Comparison of ENCODE assay signal across 1 cellular context in the genomic region with DNA sequence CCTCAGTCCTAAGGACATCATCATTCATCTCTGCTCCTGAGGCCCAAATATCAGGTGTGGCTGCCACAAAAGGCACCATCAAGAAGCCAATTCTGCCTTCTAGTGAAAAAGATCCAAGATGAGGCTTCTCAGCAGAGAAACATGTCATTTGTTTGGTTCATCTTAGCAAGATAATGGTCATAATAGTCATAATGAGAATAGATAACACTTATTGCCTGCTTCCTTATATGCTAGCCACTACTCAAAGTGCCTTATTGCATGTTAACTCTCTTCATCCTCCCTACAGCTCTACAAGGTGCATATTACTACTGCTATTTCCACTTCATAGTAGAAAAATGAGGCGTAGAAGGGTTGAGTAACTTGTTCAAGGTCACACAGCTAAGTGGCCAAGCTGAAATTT.
TF ChIP-seq lines count a peak whose summit lies in the region.

No MANE protein-coding gene starts in this region.

TF ChIP-seq in H1, 55 proteins besides CTCF, POLR2A, EP300 and RAD21:
- TF ChIP-seq NANOG (IDR thresholded peaks at IDR 0.05; ENCODE audit: insufficient read depth, low read depth, low read length, poor library complexity, severe bottlenecking), result no peak
- TF ChIP-seq EZH2 (IDR thresholded peaks at IDR 0.05; ENCODE audit: low read depth, low read length, severe bottlenecking), result no peak
- TF ChIP-seq USF2 (IDR thresholded peaks at IDR 0.05; ENCODE audit: low read length), result no peak
- no peak for TF ChIP-seq SIX5 (IDR thresholded peaks at IDR 0.05; ENCODE audit: low read depth, low read length)
- TF ChIP-seq JUND (IDR thresholded peaks at IDR 0.05; ENCODE audit: low read length), result no peak
- TF ChIP-seq, protein P1, sequence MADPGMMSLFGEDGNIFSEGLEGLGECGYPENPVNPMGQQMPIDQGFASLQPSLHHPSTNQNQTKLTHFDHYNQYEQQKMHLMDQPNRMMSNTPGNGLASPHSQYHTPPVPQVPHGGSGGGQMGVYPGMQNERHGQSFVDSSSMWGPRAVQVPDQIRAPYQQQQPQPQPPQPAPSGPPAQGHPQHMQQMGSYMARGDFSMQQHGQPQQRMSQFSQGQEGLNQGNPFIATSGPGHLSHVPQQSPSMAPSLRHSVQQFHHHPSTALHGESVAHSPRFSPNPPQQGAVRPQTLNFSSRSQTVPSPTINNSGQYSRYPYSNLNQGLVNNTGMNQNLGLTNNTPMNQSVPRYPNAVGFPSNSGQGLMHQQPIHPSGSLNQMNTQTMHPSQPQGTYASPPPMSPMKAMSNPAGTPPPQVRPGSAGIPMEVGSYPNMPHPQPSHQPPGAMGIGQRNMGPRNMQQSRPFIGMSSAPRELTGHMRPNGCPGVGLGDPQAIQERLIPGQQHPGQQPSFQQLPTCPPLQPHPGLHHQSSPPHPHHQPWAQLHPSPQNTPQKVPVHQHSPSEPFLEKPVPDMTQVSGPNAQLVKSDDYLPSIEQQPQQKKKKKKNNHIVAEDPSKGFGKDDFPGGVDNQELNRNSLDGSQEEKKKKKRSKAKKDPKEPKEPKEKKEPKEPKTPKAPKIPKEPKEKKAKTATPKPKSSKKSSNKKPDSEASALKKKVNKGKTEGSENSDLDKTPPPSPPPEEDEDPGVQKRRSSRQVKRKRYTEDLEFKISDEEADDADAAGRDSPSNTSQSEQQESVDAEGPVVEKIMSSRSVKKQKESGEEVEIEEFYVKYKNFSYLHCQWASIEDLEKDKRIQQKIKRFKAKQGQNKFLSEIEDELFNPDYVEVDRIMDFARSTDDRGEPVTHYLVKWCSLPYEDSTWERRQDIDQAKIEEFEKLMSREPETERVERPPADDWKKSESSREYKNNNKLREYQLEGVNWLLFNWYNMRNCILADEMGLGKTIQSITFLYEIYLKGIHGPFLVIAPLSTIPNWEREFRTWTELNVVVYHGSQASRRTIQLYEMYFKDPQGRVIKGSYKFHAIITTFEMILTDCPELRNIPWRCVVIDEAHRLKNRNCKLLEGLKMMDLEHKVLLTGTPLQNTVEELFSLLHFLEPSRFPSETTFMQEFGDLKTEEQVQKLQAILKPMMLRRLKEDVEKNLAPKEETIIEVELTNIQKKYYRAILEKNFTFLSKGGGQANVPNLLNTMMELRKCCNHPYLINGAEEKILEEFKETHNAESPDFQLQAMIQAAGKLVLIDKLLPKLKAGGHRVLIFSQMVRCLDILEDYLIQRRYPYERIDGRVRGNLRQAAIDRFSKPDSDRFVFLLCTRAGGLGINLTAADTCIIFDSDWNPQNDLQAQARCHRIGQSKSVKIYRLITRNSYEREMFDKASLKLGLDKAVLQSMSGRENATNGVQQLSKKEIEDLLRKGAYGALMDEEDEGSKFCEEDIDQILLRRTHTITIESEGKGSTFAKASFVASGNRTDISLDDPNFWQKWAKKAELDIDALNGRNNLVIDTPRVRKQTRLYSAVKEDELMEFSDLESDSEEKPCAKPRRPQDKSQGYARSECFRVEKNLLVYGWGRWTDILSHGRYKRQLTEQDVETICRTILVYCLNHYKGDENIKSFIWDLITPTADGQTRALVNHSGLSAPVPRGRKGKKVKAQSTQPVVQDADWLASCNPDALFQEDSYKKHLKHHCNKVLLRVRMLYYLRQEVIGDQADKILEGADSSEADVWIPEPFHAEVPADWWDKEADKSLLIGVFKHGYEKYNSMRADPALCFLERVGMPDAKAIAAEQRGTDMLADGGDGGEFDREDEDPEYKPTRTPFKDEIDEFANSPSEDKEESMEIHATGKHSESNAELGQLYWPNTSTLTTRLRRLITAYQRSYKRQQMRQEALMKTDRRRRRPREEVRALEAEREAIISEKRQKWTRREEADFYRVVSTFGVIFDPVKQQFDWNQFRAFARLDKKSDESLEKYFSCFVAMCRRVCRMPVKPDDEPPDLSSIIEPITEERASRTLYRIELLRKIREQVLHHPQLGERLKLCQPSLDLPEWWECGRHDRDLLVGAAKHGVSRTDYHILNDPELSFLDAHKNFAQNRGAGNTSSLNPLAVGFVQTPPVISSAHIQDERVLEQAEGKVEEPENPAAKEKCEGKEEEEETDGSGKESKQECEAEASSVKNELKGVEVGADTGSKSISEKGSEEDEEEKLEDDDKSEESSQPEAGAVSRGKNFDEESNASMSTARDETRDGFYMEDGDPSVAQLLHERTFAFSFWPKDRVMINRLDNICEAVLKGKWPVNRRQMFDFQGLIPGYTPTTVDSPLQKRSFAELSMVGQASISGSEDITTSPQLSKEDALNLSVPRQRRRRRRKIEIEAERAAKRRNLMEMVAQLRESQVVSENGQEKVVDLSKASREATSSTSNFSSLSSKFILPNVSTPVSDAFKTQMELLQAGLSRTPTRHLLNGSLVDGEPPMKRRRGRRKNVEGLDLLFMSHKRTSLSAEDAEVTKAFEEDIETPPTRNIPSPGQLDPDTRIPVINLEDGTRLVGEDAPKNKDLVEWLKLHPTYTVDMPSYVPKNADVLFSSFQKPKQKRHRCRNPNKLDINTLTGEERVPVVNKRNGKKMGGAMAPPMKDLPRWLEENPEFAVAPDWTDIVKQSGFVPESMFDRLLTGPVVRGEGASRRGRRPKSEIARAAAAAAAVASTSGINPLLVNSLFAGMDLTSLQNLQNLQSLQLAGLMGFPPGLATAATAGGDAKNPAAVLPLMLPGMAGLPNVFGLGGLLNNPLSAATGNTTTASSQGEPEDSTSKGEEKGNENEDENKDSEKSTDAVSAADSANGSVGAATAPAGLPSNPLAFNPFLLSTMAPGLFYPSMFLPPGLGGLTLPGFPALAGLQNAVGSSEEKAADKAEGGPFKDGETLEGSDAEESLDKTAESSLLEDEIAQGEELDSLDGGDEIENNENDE (IDR thresholded peaks at IDR 0.05; ENCODE audit: insufficient replicate concordance, low read length), result no peak
- TF ChIP-seq POLR2AphosphoS5 (IDR thresholded peaks at IDR 0.05; ENCODE audit: low read depth, low read length), result no peak
- TF ChIP-seq TEAD4 (IDR thresholded peaks at IDR 0.05; ENCODE audit: low read depth, low read length), result no peak
- no peak for TF ChIP-seq PHF8 (conservative IDR thresholded peaks at IDR 0.05; ENCODE audit: low read depth, low read length)
- no peak for TF ChIP-seq POU5F1 (IDR thresholded peaks at IDR 0.05; ENCODE audit: low read depth, low read length)
- TF ChIP-seq FOSL1 (IDR thresholded peaks at IDR 0.05; ENCODE audit: insufficient read depth, low read depth, low read length), result no peak
- TF ChIP-seq BCL11A (IDR thresholded peaks at IDR 0.05; ENCODE audit: low read depth in 2 of 2, low read length in 2 of 2), result no peak
- no peak for TF ChIP-seq CBX8 (IDR thresholded peaks at IDR 0.05; ENCODE audit: borderline replicate concordance, low read depth, low read length)
